1 cellular context compared by ENCODE assay signal in the genomic region with DNA sequence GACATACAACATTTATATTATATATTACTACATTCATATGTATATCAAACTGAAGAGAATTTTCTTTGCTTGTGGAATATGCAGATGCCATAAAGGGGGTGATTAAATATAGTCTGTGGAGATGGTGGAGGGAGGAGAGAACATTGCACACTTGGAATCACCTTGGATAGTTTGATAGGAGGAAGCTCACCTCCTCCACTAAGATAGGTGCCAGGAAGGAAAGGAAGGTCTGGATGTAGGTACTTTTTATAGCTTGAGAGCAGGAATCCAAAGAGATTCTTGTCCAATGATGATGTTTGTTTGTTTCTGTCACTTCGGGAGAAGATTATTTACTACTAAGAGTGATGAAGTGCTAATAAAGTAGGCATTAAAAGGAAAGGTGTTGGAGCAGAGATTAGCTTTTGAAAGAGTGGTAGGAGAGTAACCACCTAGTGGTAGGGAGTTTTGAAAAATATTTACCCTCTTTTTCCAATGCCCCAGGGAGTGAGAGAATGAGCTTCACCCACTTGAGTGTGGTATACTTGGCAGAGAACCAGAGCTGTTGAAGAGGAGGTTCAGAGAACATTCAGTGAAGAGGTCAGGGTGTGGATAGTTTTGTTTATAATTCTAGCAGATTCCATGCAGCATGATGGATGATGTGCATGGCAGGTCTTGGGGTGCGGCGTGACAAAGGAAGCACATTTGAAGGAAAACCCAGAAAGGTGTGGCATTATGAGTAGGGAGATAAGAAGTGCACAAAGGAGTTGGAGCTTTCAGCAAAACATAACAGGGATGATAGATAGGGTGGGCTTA.
TF ChIP-seq lines count a peak whose summit lies in the region.

No MANE protein-coding gene starts in this region.

TF ChIP-seq in HEK293, 187 proteins besides CTCF, POLR2A, EP300 and RAD21 (continued from another document and continues in another):
- TF ChIP-seq, protein P1, sequence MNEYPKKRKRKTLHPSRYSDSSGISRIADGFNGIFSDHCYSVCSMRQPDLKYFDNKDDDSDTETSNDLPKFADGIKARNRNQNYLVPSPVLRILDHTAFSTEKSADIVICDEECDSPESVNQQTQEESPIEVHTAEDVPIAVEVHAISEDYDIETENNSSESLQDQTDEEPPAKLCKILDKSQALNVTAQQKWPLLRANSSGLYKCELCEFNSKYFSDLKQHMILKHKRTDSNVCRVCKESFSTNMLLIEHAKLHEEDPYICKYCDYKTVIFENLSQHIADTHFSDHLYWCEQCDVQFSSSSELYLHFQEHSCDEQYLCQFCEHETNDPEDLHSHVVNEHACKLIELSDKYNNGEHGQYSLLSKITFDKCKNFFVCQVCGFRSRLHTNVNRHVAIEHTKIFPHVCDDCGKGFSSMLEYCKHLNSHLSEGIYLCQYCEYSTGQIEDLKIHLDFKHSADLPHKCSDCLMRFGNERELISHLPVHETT (tag by site-specific recombination; IDR thresholded peaks at IDR 0.05), result no peak
- TF ChIP-seq ZBTB1 (tag by site-specific recombination; IDR thresholded peaks at IDR 0.05) (no peak), ZIC2 (tag by site-specific recombination; IDR thresholded peaks at IDR 0.05) (peak; percentile 76), OVOL3 (tag by site-specific recombination; IDR thresholded peaks at IDR 0.05) (peak; percentile 90; the same call in 1 of the 2 replicates), ZNF48 (tag by site-specific recombination; IDR thresholded peaks at IDR 0.05) (no peak), ZNF677 (tag by site-specific recombination; IDR thresholded peaks at IDR 0.05) (no peak), SALL2 (tag by site-specific recombination; IDR thresholded peaks at IDR 0.05; ENCODE audit: borderline replicate concordance) (no peak), KLF9 (tag by site-specific recombination; IDR thresholded peaks at IDR 0.05; ENCODE audit: low read depth) (0 out of 2 replicates have a peak, but pooled peaks have one; percentile 10), IKZF3 (tag by site-specific recombination; IDR thresholded peaks at IDR 0.05) (peak; percentile 88), BCL11B (tag by site-specific recombination; IDR thresholded peaks at IDR 0.05; ENCODE audit: low read depth) (no peak), ZNF133 (tag by site-specific recombination; IDR thresholded peaks at IDR 0.05) (no peak), ZEB2 (tag by site-specific recombination; IDR thresholded peaks at IDR 0.05) (peak; percentile 68; the same call in 1 of the 2 replicates), ZNF311 (tag by site-specific recombination; IDR thresholded peaks at IDR 0.05; ENCODE audit: borderline replicate concordance) (no peak), ZNF211 (tag by site-specific recombination; IDR thresholded peaks at IDR 0.05; ENCODE audit: low read depth) (no peak), ZNF530 (tag by site-specific recombination; IDR thresholded peaks at IDR 0.05; ENCODE audit: low read depth) (no peak), HOXA7 (CRISPR knock-in tag; IDR thresholded peaks at IDR 0.05; ENCODE audit: borderline replicate concordance) (no peak), ZNF214 (tag by site-specific recombination; IDR thresholded peaks at IDR 0.05; ENCODE audit: borderline replicate concordance) (no peak), SP3 (tag by site-specific recombination; IDR thresholded peaks at IDR 0.05) (no peak), SP7 (tag by site-specific recombination; IDR thresholded peaks at IDR 0.05) (peak; percentile 51), KLF8 (tag by site-specific recombination; IDR thresholded peaks at IDR 0.05) (peak; percentile 38), ZNF404 (tag by site-specific recombination; IDR thresholded peaks at IDR 0.05) (no peak), ZNF223 (tag by site-specific recombination; IDR thresholded peaks at IDR 0.05) (no peak), ZNF514 (tag by site-specific recombination; IDR thresholded peaks at IDR 0.05) (no peak), PRDM10 (tag by site-specific recombination; IDR thresholded peaks at IDR 0.05) (peak; percentile 75), ZNF26 (tag by site-specific recombination; IDR thresholded peaks at IDR 0.05) (no peak), ZBTB21 (tag by site-specific recombination; IDR thresholded peaks at IDR 0.05) (no peak), ZNF132 (tag by site-specific recombination; IDR thresholded peaks at IDR 0.05; ENCODE audit: borderline replicate concordance) (no peak), ZNF221 (tag by site-specific recombination; IDR thresholded peaks at IDR 0.05; ENCODE audit: borderline replicate concordance) (no peak), ZNF701 (tag by site-specific recombination; IDR thresholded peaks at IDR 0.05) (peak; percentile 85), ZNF473 (tag by site-specific recombination; IDR thresholded peaks at IDR 0.05) (no peak), MYNN (tag by site-specific recombination; IDR thresholded peaks at IDR 0.05; ENCODE audit: borderline replicate concordance) (no peak), ZFP69B (tag by site-specific recombination; IDR thresholded peaks at IDR 0.05) (peak; percentile 66), SP2 (tag by site-specific recombination; IDR thresholded peaks at IDR 0.05) (no peak), ZNF626 (tag by site-specific recombination; IDR thresholded peaks at IDR 0.05) (no peak), ZNF10 (tag by site-specific recombination; IDR thresholded peaks at IDR 0.05) (peak; percentile 44; the same call in 1 of the 2 replicates), ZNF596 (tag by site-specific recombination; IDR thresholded peaks at IDR 0.05) (peak; percentile 46), ZNF174 (tag by site-specific recombination; IDR thresholded peaks at IDR 0.05) (no peak), ZNF785 (tag by site-specific recombination; IDR thresholded peaks at IDR 0.05) (no peak), ZNF658 (tag by site-specific recombination; IDR thresholded peaks at IDR 0.05) (no peak)
- TF ChIP-seq, protein P2, sequence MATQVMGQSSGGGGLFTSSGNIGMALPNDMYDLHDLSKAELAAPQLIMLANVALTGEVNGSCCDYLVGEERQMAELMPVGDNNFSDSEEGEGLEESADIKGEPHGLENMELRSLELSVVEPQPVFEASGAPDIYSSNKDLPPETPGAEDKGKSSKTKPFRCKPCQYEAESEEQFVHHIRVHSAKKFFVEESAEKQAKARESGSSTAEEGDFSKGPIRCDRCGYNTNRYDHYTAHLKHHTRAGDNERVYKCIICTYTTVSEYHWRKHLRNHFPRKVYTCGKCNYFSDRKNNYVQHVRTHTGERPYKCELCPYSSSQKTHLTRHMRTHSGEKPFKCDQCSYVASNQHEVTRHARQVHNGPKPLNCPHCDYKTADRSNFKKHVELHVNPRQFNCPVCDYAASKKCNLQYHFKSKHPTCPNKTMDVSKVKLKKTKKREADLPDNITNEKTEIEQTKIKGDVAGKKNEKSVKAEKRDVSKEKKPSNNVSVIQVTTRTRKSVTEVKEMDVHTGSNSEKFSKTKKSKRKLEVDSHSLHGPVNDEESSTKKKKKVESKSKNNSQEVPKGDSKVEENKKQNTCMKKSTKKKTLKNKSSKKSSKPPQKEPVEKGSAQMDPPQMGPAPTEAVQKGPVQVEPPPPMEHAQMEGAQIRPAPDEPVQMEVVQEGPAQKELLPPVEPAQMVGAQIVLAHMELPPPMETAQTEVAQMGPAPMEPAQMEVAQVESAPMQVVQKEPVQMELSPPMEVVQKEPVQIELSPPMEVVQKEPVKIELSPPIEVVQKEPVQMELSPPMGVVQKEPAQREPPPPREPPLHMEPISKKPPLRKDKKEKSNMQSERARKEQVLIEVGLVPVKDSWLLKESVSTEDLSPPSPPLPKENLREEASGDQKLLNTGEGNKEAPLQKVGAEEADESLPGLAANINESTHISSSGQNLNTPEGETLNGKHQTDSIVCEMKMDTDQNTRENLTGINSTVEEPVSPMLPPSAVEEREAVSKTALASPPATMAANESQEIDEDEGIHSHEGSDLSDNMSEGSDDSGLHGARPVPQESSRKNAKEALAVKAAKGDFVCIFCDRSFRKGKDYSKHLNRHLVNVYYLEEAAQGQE (tag by site-specific recombination; IDR thresholded peaks at IDR 0.05), result no peak
- TF ChIP-seq, protein P3, sequence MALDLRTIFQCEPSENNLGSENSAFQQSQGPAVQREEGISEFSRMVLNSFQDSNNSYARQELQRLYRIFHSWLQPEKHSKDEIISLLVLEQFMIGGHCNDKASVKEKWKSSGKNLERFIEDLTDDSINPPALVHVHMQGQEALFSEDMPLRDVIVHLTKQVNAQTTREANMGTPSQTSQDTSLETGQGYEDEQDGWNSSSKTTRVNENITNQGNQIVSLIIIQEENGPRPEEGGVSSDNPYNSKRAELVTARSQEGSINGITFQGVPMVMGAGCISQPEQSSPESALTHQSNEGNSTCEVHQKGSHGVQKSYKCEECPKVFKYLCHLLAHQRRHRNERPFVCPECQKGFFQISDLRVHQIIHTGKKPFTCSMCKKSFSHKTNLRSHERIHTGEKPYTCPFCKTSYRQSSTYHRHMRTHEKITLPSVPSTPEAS (tag by site-specific recombination; IDR thresholded peaks at IDR 0.05), result no peak; the same call in 1 of the 2 replicates
- TF ChIP-seq, protein P4, sequence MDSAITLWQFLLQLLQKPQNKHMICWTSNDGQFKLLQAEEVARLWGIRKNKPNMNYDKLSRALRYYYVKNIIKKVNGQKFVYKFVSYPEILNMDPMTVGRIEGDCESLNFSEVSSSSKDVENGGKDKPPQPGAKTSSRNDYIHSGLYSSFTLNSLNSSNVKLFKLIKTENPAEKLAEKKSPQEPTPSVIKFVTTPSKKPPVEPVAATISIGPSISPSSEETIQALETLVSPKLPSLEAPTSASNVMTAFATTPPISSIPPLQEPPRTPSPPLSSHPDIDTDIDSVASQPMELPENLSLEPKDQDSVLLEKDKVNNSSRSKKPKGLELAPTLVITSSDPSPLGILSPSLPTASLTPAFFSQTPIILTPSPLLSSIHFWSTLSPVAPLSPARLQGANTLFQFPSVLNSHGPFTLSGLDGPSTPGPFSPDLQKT (IDR thresholded peaks at IDR 0.05; ENCODE audit: borderline replicate concordance, low read depth, low read length), result no peak
- TF ChIP-seq, protein P5, sequence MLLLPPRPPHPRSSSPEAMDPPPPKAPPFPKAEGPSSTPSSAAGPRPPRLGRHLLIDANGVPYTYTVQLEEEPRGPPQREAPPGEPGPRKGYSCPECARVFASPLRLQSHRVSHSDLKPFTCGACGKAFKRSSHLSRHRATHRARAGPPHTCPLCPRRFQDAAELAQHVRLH (tag by site-specific recombination; IDR thresholded peaks at IDR 0.05), result peak; percentile 96
- TF ChIP-seq, protein P6, sequence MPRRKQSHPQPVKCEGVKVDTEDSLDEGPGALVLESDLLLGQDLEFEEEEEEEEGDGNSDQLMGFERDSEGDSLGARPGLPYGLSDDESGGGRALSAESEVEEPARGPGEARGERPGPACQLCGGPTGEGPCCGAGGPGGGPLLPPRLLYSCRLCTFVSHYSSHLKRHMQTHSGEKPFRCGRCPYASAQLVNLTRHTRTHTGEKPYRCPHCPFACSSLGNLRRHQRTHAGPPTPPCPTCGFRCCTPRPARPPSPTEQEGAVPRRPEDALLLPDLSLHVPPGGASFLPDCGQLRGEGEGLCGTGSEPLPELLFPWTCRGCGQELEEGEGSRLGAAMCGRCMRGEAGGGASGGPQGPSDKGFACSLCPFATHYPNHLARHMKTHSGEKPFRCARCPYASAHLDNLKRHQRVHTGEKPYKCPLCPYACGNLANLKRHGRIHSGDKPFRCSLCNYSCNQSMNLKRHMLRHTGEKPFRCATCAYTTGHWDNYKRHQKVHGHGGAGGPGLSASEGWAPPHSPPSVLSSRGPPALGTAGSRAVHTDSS (tag by site-specific recombination; IDR thresholded peaks at IDR 0.05), result peak; percentile 59
- TF ChIP-seq, protein P7, sequence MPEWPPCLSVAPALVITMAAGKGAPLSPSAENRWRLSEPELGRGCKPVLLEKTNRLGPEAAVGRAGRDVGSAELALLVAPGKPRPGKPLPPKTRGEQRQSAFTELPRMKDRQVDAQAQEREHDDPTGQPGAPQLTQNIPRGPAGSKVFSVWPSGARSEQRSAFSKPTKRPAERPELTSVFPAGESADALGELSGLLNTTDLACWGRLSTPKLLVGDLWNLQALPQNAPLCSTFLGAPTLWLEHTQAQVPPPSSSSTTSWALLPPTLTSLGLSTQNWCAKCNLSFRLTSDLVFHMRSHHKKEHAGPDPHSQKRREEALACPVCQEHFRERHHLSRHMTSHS (tag by site-specific recombination; IDR thresholded peaks at IDR 0.05), result peak; percentile 63
- TF ChIP-seq, protein P8, sequence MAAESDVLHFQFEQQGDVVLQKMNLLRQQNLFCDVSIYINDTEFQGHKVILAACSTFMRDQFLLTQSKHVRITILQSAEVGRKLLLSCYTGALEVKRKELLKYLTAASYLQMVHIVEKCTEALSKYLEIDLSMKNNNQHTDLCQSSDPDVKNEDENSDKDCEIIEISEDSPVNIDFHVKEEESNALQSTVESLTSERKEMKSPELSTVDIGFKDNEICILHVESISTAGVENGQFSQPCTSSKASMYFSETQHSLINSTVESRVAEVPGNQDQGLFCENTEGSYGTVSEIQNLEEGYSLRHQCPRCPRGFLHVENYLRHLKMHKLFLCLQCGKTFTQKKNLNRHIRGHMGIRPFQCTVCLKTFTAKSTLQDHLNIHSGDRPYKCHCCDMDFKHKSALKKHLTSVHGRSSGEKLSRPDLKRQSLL (tag by site-specific recombination; IDR thresholded peaks at IDR 0.05), result 0 out of 2 replicates have a peak, but pooled peaks have one; percentile 25
